In genomic region chr13:76383671-76384461, GRCh38 we compare ENCODE assay signal across 11 cellular contexts.
DNase-seq lines count a peak whose midpoint lies in the region; ATAC-seq and TF ChIP-seq lines count a peak whose summit lies in the region.
"Had no signal": no experiment of that assay in that cellular context is flagged by ENCODE, and none has a peak within 500 bp of the region (broad histone marks: within the 10 kb centered on the region; RNA-seq: fewer than 3 reads in every experiment).

No MANE protein-coding gene starts in this region.

- no peaks in the 10 kb centered on the region for H3K36me3 Mint-ChIP-seq in effector memory CD8-positive, alpha-beta T cell (ENCODE audit: insufficient read depth)
- H3K36me3 Mint-ChIP-seq in natural killer cell treated with Interleukin-12 subunit alpha and Interleukin-12 subunit beta and Interleukin-15 and Interleukin-18, amount 100 ng/mL, for 72 hours, result no peaks in the 10 kb centered on the region

- no peaks in the 10 kb centered on the region for H3K4me1 Mint-ChIP-seq in effector memory CD8-positive, alpha-beta T cell (ENCODE audit: low read depth in 2 of 2)
- no peaks in the 10 kb centered on the region for H3K4me1 Mint-ChIP-seq in natural killer cell treated with Interleukin-12 subunit alpha and Interleukin-12 subunit beta and Interleukin-15 and Interleukin-18, amount 100 ng/mL, for 72 hours (ENCODE audit: low read depth in 2 of 2)
- H3K4me1 Mint-ChIP-seq: activated naive CD8-positive, alpha-beta T cell treated with anti-CD3 and anti-CD28 coated beads, Interleukin-2, amount 50 U/mL, for 24 hours had no signal

- no peaks in the 10 kb centered on the region for H3K27me3 Mint-ChIP-seq in effector memory CD8-positive, alpha-beta T cell
- H3K27me3 Mint-ChIP-seq in natural killer cell treated with Interleukin-12 subunit alpha and Interleukin-12 subunit beta and Interleukin-15 and Interleukin-18, amount 100 ng/mL, for 72 hours, result no peaks in the 10 kb centered on the region
- H3K27me3 Mint-ChIP-seq: activated naive CD8-positive, alpha-beta T cell treated with anti-CD3 and anti-CD28 coated beads, Interleukin-2, amount 50 U/mL, for 24 hours had no signal

- H3K27ac Mint-ChIP-seq in effector memory CD8-positive, alpha-beta T cell, result no peak overlapping the region
- no peak overlapping the region for H3K27ac Mint-ChIP-seq in natural killer cell treated with Interleukin-12 subunit alpha and Interleukin-12 subunit beta and Interleukin-15 and Interleukin-18, amount 100 ng/mL, for 72 hours
- H3K27ac Mint-ChIP-seq: activated naive CD8-positive, alpha-beta T cell treated with anti-CD3 and anti-CD28 coated beads, Interleukin-2, amount 50 U/mL, for 24 hours; T-helper 1 cell treated with Interleukin-12 subunit alpha and Interleukin-12 subunit beta and Interleukin-4 antibody, amounts not matched to agents 30 μg/mL and 1 μg/mL, for 36 hours had no signal

- H3K4me3 Mint-ChIP-seq in effector memory CD8-positive, alpha-beta T cell, result no peak overlapping the region
- no peak overlapping the region for H3K4me3 Mint-ChIP-seq in natural killer cell treated with Interleukin-12 subunit alpha and Interleukin-12 subunit beta and Interleukin-15 and Interleukin-18, amount 100 ng/mL, for 72 hours
- H3K4me3 Mint-ChIP-seq: activated naive CD8-positive, alpha-beta T cell treated with anti-CD3 and anti-CD28 coated beads, Interleukin-2, amount 50 U/mL, for 24 hours; T-helper 1 cell treated with Interleukin-12 subunit alpha and Interleukin-12 subunit beta and Interleukin-4 antibody, amounts not matched to agents 30 μg/mL and 1 μg/mL, for 36 hours had no signal

- H3K27ac ChIP-seq in foreskin keratinocyte, result no peak overlapping the region

- TF ChIP-seq CTCF in foreskin keratinocyte (conservative IDR thresholded peaks at IDR 0.05), result no peak

- DNase-seq in HPDE6-E6E7 (ENCODE audit: extremely low spot score), result peak; percentile 23
- DNase-seq in SW480 (ENCODE audit: low spot score), result peak; percentile 75
- peak; percentile 58 to 77 for DNase-seq in foreskin keratinocyte
- DNase-seq in smooth muscle cell of the brain vasculature (ENCODE audit: low read depth, low spot score), result peak; percentile 86
- no peak for DNase-seq in effector memory CD8-positive, alpha-beta T cell
- no peak for DNase-seq in GOT3 (lab: John Stamatoyannopoulos, UW)
- no peak for DNase-seq in natural killer cell treated with Interleukin-12 subunit alpha and Interleukin-12 subunit beta and Interleukin-15 and Interleukin-18, amount 100 ng/mL, for 72 hours (ENCODE audit: low spot score)
- DNase-seq: activated naive CD8-positive, alpha-beta T cell treated with anti-CD3 and anti-CD28 coated beads, Interleukin-2, amount 50 U/mL, for 24 hours had no signal

- peak; percentile 50 for ATAC-seq in foreskin keratinocyte
- no peak for ATAC-seq in effector memory CD8-positive, alpha-beta T cell (replicated peaks)
- ATAC-seq in HG03175 (IDR thresholded peaks at IDR 0.05; ENCODE audit: unreplicated experiment), result no peak
- ATAC-seq in natural killer cell treated with Interleukin-12 subunit alpha and Interleukin-12 subunit beta and Interleukin-15 and Interleukin-18, amount 100 ng/mL, for 72 hours, result no peak
- ATAC-seq: activated naive CD8-positive, alpha-beta T cell treated with anti-CD3 and anti-CD28 coated beads, Interleukin-2, amount 50 U/mL, for 24 hours; left colon had no signal

- no peaks in the 10 kb centered on the region for H3K9me3 Mint-ChIP-seq in effector memory CD8-positive, alpha-beta T cell
- peaks cover 3% of the 10 kb centered on the region for H3K9me3 Mint-ChIP-seq in natural killer cell treated with Interleukin-12 subunit alpha and Interleukin-12 subunit beta and Interleukin-15 and Interleukin-18, amount 100 ng/mL, for 72 hours
- H3K9me3 Mint-ChIP-seq: activated naive CD8-positive, alpha-beta T cell treated with anti-CD3 and anti-CD28 coated beads, Interleukin-2, amount 50 U/mL, for 24 hours; T-helper 1 cell treated with Interleukin-12 subunit alpha and Interleukin-12 subunit beta and Interleukin-4 antibody, amounts not matched to agents 30 μg/mL and 1 μg/mL, for 36 hours had no signal

- H3K27me3 ChIP-seq in foreskin keratinocyte, result no peaks in the 10 kb centered on the region

- H3K4me1 ChIP-seq in foreskin keratinocyte, result no peaks in the 10 kb centered on the region

Comparison
In these comparisons a context has a peak if more than half of its experiments do, and no peak if none do; other contexts are left out.
1. DNase-seq: peak in HPDE6-E6E7 (single experiment), SW480 (single experiment), foreskin keratinocyte (2 of 2) and smooth muscle cell of the brain vasculature (single experiment); none in effector memory CD8-positive, alpha-beta T cell (0 of 3), GOT3 (single experiment) and natural killer cell treated with Interleukin-12 subunit alpha and Interleukin-12 subunit beta and Interleukin-15 and Interleukin-18, amount 100 ng/mL, for 72 hours (single experiment).